8 cellular contexts compared by ENCODE assay signal in genomic region chr19:54189668-54190502, GRCh38. TPM values are rescaled to one million over a fixed set of nuclear protein-coding genes. Genes with fewer than 3 reads are reported as not detected.
A peak's percentile ranks its signal among the peaks of the same experiment; 100 is the strongest.
DNase-seq lines count a peak whose midpoint lies in the region; FAIRE-seq and TF ChIP-seq lines count a peak whose summit lies in the region.

No MANE protein-coding gene starts in this region.

- H3K27me3 ChIP-seq in neuron (ENCODE audit: insufficient read depth, low read length), result no peaks in the 10 kb centered on the region

- peak overlapping the region; percentile 52 for H2AFZ ChIP-seq in neuron (ENCODE audit: low read depth, low read length)

- H3K4me1 ChIP-seq in neuron (ENCODE audit: insufficient read depth, low read length), result peaks cover 19% of the 10 kb centered on the region

- H3K4me3 Mint-ChIP-seq in HFFc6, result peak overlapping the region; percentile 94
- peak overlapping the region; percentile 89 for H3K4me3 Mint-ChIP-seq in activated naive CD4-positive, alpha-beta T cell treated with anti-CD3 and anti-CD28 coated beads, Interleukin-2, amount 10 ng/mL, durations not matched to agents 7 days and 5 days

- CTCF ChIA-PET in activated naive CD4-positive, alpha-beta T cell treated with anti-CD3 and anti-CD28 coated beads, Interleukin-2, amount 10 ng/mL, durations not matched to agents 7 days and 5 days (lab: Charles Lee), result interaction anchor here (0.7 to 2.5 kb wide), 5 partner anchors 9 to 37 kb away, joined by 3 to 10 read pairs (median 4); partner anchors contain the start of gene LENG1

- TF ChIP-seq CTCF in HFFc6 (IDR thresholded peaks at IDR 0.05), result no peak

- H3K36me3 Mint-ChIP-seq in HFFc6 (ENCODE audit: low read depth), result peaks cover 29% of the 10 kb centered on the region
- peaks cover 19% of the 10 kb centered on the region for H3K36me3 Mint-ChIP-seq in activated naive CD4-positive, alpha-beta T cell treated with anti-CD3 and anti-CD28 coated beads, Interleukin-2, amount 10 ng/mL, durations not matched to agents 7 days and 5 days

- peak; percentile 100 for DNase-seq in GM04504 (ENCODE audit: low read depth)
- peak; percentile 100 for DNase-seq in HFFc6
- peak; percentile 100 for DNase-seq in NAMALWA (ENCODE audit: low spot score)
- peak; percentile 100 for DNase-seq in SK-MEL-5 (ENCODE audit: low read depth, low spot score)
- DNase-seq in activated naive CD4-positive, alpha-beta T cell treated with anti-CD3 and anti-CD28 coated beads, Interleukin-2, amount 10 ng/mL, durations not matched to agents 7 days and 5 days, result peak; percentile 100
- peak; percentile 98 for DNase-seq in frontal cortex (ENCODE audit: low spot score in 2 of 2)
- DNase-seq in stromal cell of bone marrow (ENCODE audit: low read depth), result peak; percentile 99

- H3K4me1 Mint-ChIP-seq in HFFc6 (ENCODE audit: low read depth), result peaks cover 37% of the 10 kb centered on the region
- H3K4me1 Mint-ChIP-seq in activated naive CD4-positive, alpha-beta T cell treated with anti-CD3 and anti-CD28 coated beads, Interleukin-2, amount 10 ng/mL, durations not matched to agents 7 days and 5 days, result peaks cover 45% of the 10 kb centered on the region

- peak overlapping the region; percentile 99 for H3K27ac Mint-ChIP-seq in HFFc6
- H3K27ac Mint-ChIP-seq in activated naive CD4-positive, alpha-beta T cell treated with anti-CD3 and anti-CD28 coated beads, Interleukin-2, amount 10 ng/mL, durations not matched to agents 7 days and 5 days, result peak overlapping the region; percentile 96

- H3K9me3 ChIP-seq in neuron (ENCODE audit: low read length), result no peaks in the 10 kb centered on the region

- H3K9me3 Mint-ChIP-seq in HFFc6, result no peaks in the 10 kb centered on the region
- H3K9me3 Mint-ChIP-seq in activated naive CD4-positive, alpha-beta T cell treated with anti-CD3 and anti-CD28 coated beads, Interleukin-2, amount 10 ng/mL, durations not matched to agents 7 days and 5 days, result no peaks in the 10 kb centered on the region

- H3K4me3 ChIP-seq in neuron (ENCODE audit: low read length), result peak overlapping the region; percentile 79

- FAIRE-seq in frontal cortex (lab: Jason Lieb, UNC), result peak; percentile 98

- H3K36me3 ChIP-seq in neuron (ENCODE audit: insufficient read depth, low read length), result peaks cover 27% of the 10 kb centered on the region

- peaks cover 4% of the 10 kb centered on the region for H3K27me3 Mint-ChIP-seq in HFFc6 (ENCODE audit: insufficient read depth)
- H3K27me3 Mint-ChIP-seq in activated naive CD4-positive, alpha-beta T cell treated with anti-CD3 and anti-CD28 coated beads, Interleukin-2, amount 10 ng/mL, durations not matched to agents 7 days and 5 days, result no peaks in the 10 kb centered on the region

- in situ Hi-C loops in SK-MEL-5 (cut with HindIII; ENCODE audit: low pct_unique_long_range_greater_than_20kb, low sequenced_read_pairs), result no loop called here

RNA-seq across cellular contexts. Expression of gene MBOAT7, which starts 0.5 kb away (rescaled TPM):
- total RNA-seq in HFFc6 (2021; fragmentation: NEBNext Ultra II Directional; extraction: Animal tissue kit (Norgen Biotek cat#: 25700)), result 100 to 1,000 TPM; 263 to 354 (median 313) TPM
- 32.8 and 33.6 TPM in 2 replicates for total RNA-seq in SK-MEL-5 (2014; rRNA removed; shearing (Covaris generic))
- 95.9 and 138 TPM in 2 replicates for polyA plus RNA-seq in SK-MEL-5 (2015; cell fraction: cytosol; rRNA removed)
- polyA plus RNA-seq in SK-MEL-5 (2015; cell fraction: nucleus; rRNA removed), result 43.8 and 59.3 TPM in 2 replicates
- total RNA-seq in frontal cortex, result 18.3 TPM

RNA-seq across cellular contexts. Expression of gene TSEN34, which starts 1.2 kb away (rescaled TPM):
- total RNA-seq in HFFc6 (2021; fragmentation: NEBNext Ultra II Directional; extraction: Animal tissue kit (Norgen Biotek cat#: 25700)), result 10 to 100 TPM; 51.2 to 58.8 (median 54.4) TPM
- total RNA-seq in SK-MEL-5 (2014; rRNA removed; shearing (Covaris generic)), result 46.1 and 49.0 TPM in 2 replicates
- 77.5 and 89.8 TPM in 2 replicates for polyA plus RNA-seq in SK-MEL-5 (2015; cell fraction: cytosol; rRNA removed)
- polyA plus RNA-seq in SK-MEL-5 (2015; cell fraction: nucleus; rRNA removed), result 13.8 and 24.9 TPM in 2 replicates
- 33.4 TPM for total RNA-seq in frontal cortex

RNA-seq across cellular contexts. Expression of gene RPS9, which starts 10.8 kb away (rescaled TPM):
- total RNA-seq in HFFc6 (2021; fragmentation: NEBNext Ultra II Directional; extraction: Animal tissue kit (Norgen Biotek cat#: 25700)), result 1,000 to 10,000 TPM; 1,015 to 1,196 (median 1,082) TPM
- 2,354 and 2,678 TPM in 2 replicates for total RNA-seq in SK-MEL-5 (2014; rRNA removed; shearing (Covaris generic))
- 1,458 and 1,816 TPM in 2 replicates for polyA plus RNA-seq in SK-MEL-5 (2015; cell fraction: cytosol; rRNA removed)
- 255 and 330 TPM in 2 replicates for polyA plus RNA-seq in SK-MEL-5 (2015; cell fraction: nucleus; rRNA removed)
- total RNA-seq in frontal cortex, result 2,066 TPM

RNA-seq across cellular contexts. Expression of gene TMC4, which starts 16.9 kb away (rescaled TPM):
- under 1 TPM; 0.43 to 0.70 (median 0.55) TPM for total RNA-seq in HFFc6 (2021; fragmentation: NEBNext Ultra II Directional; extraction: Animal tissue kit (Norgen Biotek cat#: 25700))
- total RNA-seq in SK-MEL-5 (2014; rRNA removed; shearing (Covaris generic)), result not detected in 2 replicates
- 1.0 and 1.2 TPM in 2 replicates for polyA plus RNA-seq in SK-MEL-5 (2015; cell fraction: cytosol; rRNA removed)
- polyA plus RNA-seq in SK-MEL-5 (2015; cell fraction: nucleus; rRNA removed), result 1.1 TPM in 1 of 2 replicates, not detected in the other
- total RNA-seq in frontal cortex, result not detected

RNA-seq across cellular contexts. Expression of gene LENG1, which starts 30.4 kb away (rescaled TPM):
- 1 to 10 TPM; 3.7 to 7.6 (median 6.2) TPM for total RNA-seq in HFFc6 (2021; fragmentation: NEBNext Ultra II Directional; extraction: Animal tissue kit (Norgen Biotek cat#: 25700))
- total RNA-seq in SK-MEL-5 (2014; rRNA removed; shearing (Covaris generic)), result 10.6 and 10.8 TPM in 2 replicates
- polyA plus RNA-seq in SK-MEL-5 (2015; cell fraction: cytosol; rRNA removed), result 4.2 and 7.7 TPM in 2 replicates
- 2.0 and 2.1 TPM in 2 replicates for polyA plus RNA-seq in SK-MEL-5 (2015; cell fraction: nucleus; rRNA removed)
- 7.3 TPM for total RNA-seq in frontal cortex

Comparison
In these comparisons a context has a peak if more than half of its experiments do, and no peak if none do; other contexts are left out.
1. Peak in every context shown above with its lines: DNase-seq and H3K4me3 ChIP-seq.